1 cellular context compared by ENCODE assay signal in genomic region chr20:2799271-2799670, GRCh38.
TF ChIP-seq lines count a peak whose summit lies in the region.

No MANE protein-coding gene starts in this region.

TF ChIP-seq in H1, 55 proteins besides CTCF, POLR2A, EP300 and RAD21:
- no peak for TF ChIP-seq BCL11A (IDR thresholded peaks at IDR 0.05; ENCODE audit: low read depth in 2 of 2, low read length in 2 of 2)
- no peak for TF ChIP-seq NANOG (IDR thresholded peaks at IDR 0.05; ENCODE audit: insufficient read depth, low read depth, low read length, poor library complexity, severe bottlenecking)
- TF ChIP-seq YY1 (IDR thresholded peaks at IDR 0.05; ENCODE audit: low read depth, low read length) = 0 out of 2 replicates have a peak, but pooled peaks have one; percentile 15
- TF ChIP-seq, protein P1, sequence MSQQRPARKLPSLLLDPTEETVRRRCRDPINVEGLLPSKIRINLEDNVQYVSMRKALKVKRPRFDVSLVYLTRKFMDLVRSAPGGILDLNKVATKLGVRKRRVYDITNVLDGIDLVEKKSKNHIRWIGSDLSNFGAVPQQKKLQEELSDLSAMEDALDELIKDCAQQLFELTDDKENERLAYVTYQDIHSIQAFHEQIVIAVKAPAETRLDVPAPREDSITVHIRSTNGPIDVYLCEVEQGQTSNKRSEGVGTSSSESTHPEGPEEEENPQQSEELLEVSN (IDR thresholded peaks at IDR 0.05) = peak; percentile 79
- TF ChIP-seq RFX5 (IDR thresholded peaks at IDR 0.05; ENCODE audit: borderline replicate concordance, low read depth, low read length) = no peak
- TF ChIP-seq MAX (IDR thresholded peaks at IDR 0.05) = peak; percentile 79
